Comparison of ENCODE assay signal across 8 cellular contexts in genomic region chr2:28681216-28681981, GRCh38.
DNase-seq lines count a peak whose midpoint lies in the region; ATAC-seq and TF ChIP-seq lines count a peak whose summit lies in the region.

No MANE protein-coding gene starts in this region.

- intact Hi-C loops in right cardiac atrium (cut with DNase I), result no loop called here
- intact Hi-C loops in left colon (cut with DNase I, micrococcal nuclease), result no loop called here

- H3K36me3 ChIP-seq in BLaER1 treated with 17β-estradiol and CSF1 and Interleukin-3, amounts not matched to agents 10 nM and 100 nM, result no peaks in the 10 kb centered on the region
- H3K36me3 ChIP-seq in KMS-11 (ENCODE audit: insufficient read depth), result no peaks in the 10 kb centered on the region

- ATAC-seq in GM21423 (IDR thresholded peaks at IDR 0.05; ENCODE audit: unreplicated experiment), result peak; percentile 96
- ATAC-seq in right cardiac atrium, result peak; percentile 35 to 61
- ATAC-seq in left colon, result no peak

- peaks cover 5 to 33% (median 9%) of the 10 kb centered on the region in 10 experiments; a peak in 18 of 20 replicates for H3K4me1 ChIP-seq in BLaER1 treated with 17β-estradiol and CSF1 and Interleukin-3, amounts not matched to agents 10 nM and 100 nM
- peaks cover 17% of the 10 kb centered on the region for H3K4me1 ChIP-seq in KMS-11 (ENCODE audit: low read depth, poor library complexity, severe bottlenecking)
- H3K4me1 ChIP-seq in right cardiac atrium (ENCODE audit: control insufficient read depth, insufficient read depth, low read length), result peaks cover 23% of the 10 kb centered on the region

- H3K9me3 ChIP-seq in BLaER1 treated with 17β-estradiol and CSF1 and Interleukin-3, amounts not matched to agents 10 nM and 100 nM (replicated peaks in 1 of 11), result no peaks in the 10 kb centered on the region
- no peaks in the 10 kb centered on the region for H3K9me3 ChIP-seq in right cardiac atrium (ENCODE audit: control insufficient read depth, low read length)

- no peaks in the 10 kb centered on the region for H3K79me2 ChIP-seq in KMS-11 (ENCODE audit: insufficient read depth, low read depth)

- H3K4me3 ChIP-seq in BLaER1 treated with 17β-estradiol and CSF1 and Interleukin-3, amounts not matched to agents 10 nM and 100 nM, result no peak overlapping the region
- H3K4me3 ChIP-seq in KMS-11 (IDR thresholded peaks at IDR 0.05; ENCODE audit: insufficient read depth, low read depth, low read length) (no peak overlapping the region), right cardiac atrium (ENCODE audit: low read length) (no peak overlapping the region)

- peak overlapping the region in 3 of 11 experiments; percentile 15 to 42 (median 15); a peak in 5 of 22 replicates for H3K27ac ChIP-seq in BLaER1 treated with 17β-estradiol and CSF1 and Interleukin-3, amounts not matched to agents 10 nM and 100 nM
- H3K27ac ChIP-seq in KMS-11 (no peak overlapping the region), right cardiac atrium (ENCODE audit: low read length) (peak overlapping the region; percentile 21)

- H2AFZ ChIP-seq in KMS-11 (ENCODE audit: low read depth), result peak overlapping the region; percentile 32; the same call in 1 of the 2 replicates

- no peaks in the 10 kb centered on the region for H3K27me3 ChIP-seq in BLaER1 treated with 17β-estradiol and CSF1 and Interleukin-3, amounts not matched to agents 10 nM and 100 nM
- H3K27me3 ChIP-seq in KMS-11 (ENCODE audit: insufficient read depth, low read depth), result no peaks in the 10 kb centered on the region
- no peaks in the 10 kb centered on the region for H3K27me3 ChIP-seq in right cardiac atrium (ENCODE audit: control insufficient read depth, insufficient read depth)

- H3K4me2 ChIP-seq in BLaER1 treated with 17β-estradiol and CSF1 and Interleukin-3, amounts not matched to agents 10 nM and 100 nM, result peak overlapping the region; percentile 12 to 84 (median 46); a peak in 19 of 22 replicates
- peak overlapping the region; percentile 30; the same call in 1 of the 2 replicates for H3K4me2 ChIP-seq in KMS-11

- DNase-seq in activated T-cell treated with anti-CD3 and anti-CD28 coated beads for 4 hours (peak; percentile 41), right cardiac atrium (peak in 2 of 3 donors; percentile 53 to 67), NCI-H1436 (lab: John Stamatoyannopoulos, UW) (no peak), left colon (no peak)
- DNase-seq in stimulated activated CD8-positive, alpha-beta memory T cell treated with anti-CD3 and anti-CD28 coated beads, Interleukin-2, amount 100 ng/mL, for 1 hour (ENCODE audit: low read depth in 2 of 2), result peak; percentile 19 to 32

- TF ChIP-seq CTCF in KMS-11 (conservative IDR thresholded peaks at IDR 0.05; ENCODE audit: low read depth, low read length), result no peak

- H4K20me1 ChIP-seq in BLaER1 treated with 17β-estradiol and CSF1 and Interleukin-3, amounts not matched to agents 10 nM and 100 nM, result no peaks in the 10 kb centered on the region
- H4K20me1 ChIP-seq in KMS-11 (ENCODE audit: insufficient read depth), result no peaks in the 10 kb centered on the region

- WGBS in right cardiac atrium, result 32% methylated on average over 5 of the region's 5 CpGs

- peak overlapping the region in 1 of 11 experiments; percentile 32; a peak in 1 of 22 replicates for H3K9ac ChIP-seq in BLaER1 treated with 17β-estradiol and CSF1 and Interleukin-3, amounts not matched to agents 10 nM and 100 nM
- no peak overlapping the region for H3K9ac ChIP-seq in KMS-11

Comparison
In these comparisons a context has a peak if more than half of its experiments do, and no peak if none do; other contexts are left out.
1. DNase-seq: peak in activated T-cell treated with anti-CD3 and anti-CD28 coated beads for 4 hours (single experiment), right cardiac atrium (2 of 3) and stimulated activated CD8-positive, alpha-beta memory T cell treated with anti-CD3 and anti-CD28 coated beads, Interleukin-2, amount 100 ng/mL, for 1 hour (2 of 2); none in NCI-H1436 (single experiment) and left colon (0 of 2).